ENCODE assay signal across 8 cellular contexts in the genomic region with DNA sequence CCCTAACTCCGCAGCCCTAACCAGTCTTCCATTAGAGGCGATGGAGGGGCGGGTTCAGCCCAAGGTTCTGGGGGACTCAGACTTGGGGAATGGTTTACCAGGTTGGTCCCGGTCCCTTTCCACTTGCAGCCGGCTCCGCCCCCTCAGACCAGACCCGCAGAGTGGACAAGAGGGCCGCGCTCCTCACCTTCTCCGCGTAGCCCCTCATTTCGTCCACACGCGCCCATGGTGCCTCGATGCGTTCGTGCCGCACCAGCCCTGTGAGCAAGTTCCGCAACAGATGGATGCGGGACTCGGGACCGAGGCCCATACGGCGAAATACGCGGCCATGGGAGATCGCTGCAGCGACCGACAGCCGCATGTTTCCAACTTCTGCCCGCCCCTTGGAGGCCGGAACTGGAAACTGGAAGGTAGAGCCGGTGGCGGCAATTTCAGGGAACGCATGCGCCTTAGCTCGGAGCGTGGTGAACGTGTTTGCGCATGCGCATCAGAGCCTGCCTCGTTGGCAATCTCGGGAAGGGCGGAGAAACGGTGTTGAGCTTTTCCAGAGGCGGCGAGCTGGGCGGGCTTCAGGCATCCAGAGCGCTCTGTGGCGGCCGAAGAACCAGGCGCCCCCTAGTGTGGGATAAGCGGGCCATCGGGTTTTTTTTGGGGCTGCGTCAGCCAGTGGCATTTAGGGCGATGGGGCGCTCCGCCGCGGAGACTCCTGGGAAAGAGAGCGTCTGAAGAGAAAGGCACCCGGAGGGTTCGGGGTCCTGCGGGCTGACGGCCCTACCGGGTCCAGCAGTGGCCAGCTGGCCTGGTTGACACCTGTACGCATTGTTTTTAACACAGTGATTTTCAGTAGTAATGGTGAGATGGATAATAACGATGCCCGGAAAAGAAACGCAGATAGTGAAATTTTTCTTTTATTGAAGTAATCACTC. TPM values are rescaled to one million over a fixed set of nuclear protein-coding genes. Genes with fewer than 3 reads are reported as not detected.
DNase-seq lines count a peak whose midpoint lies in the region; ATAC-seq and TF ChIP-seq lines count a peak whose summit lies in the region.

A gene (minus strand): TSS at position 405 of the 926 bp plus-strand sequence. CDS start 44 bp downstream, at position 361.

- intact Hi-C loops in left ventricle myocardium superior (cut with micrococcal nuclease) (loop anchor here (2.0 kb wide), 1 partner anchor 70 kb away; a partner anchor contains a TSS), prostate gland (cut with DNase I) (loop anchor here (5.0 kb wide), 3 partner anchors 71 to 201 kb away; a partner anchor contains a TSS)

- H3K27ac ChIP-seq in angular gyrus (ENCODE audit: low read depth, low read length) = peak within 1 kb of the TSS; percentile 86
- H3K27ac ChIP-seq in prostate gland = peak within 1 kb of the TSS; percentile 82 to 90
- H3K27ac ChIP-seq in urinary bladder (ENCODE audit: low read depth) = peak within 1 kb of the TSS; percentile 95

- peaks cover 6% of the 10 kb centered on the region for H3K4me1 ChIP-seq in prostate gland (replicated peaks)
- H3K4me1 ChIP-seq in urinary bladder (ENCODE audit: insufficient read depth) = no peaks in the 10 kb centered on the region

- TF ChIP-seq POLR2A in prostate gland (IDR thresholded peaks at IDR 0.05) = peak; percentile 79

- WGBS in prostate gland = under 1% methylated on average over 70 of the region's 70 CpGs
- WGBS in urinary bladder = under 1% methylated on average over 70 of the region's 70 CpGs

- peak; percentile 86 to 98 (median 96) for TF ChIP-seq CTCF in prostate gland (IDR thresholded peaks at IDR 0.05)

- H3K4me3 ChIP-seq in prostate gland = peak within 1 kb of the TSS; percentile 72 to 85
- peak within 1 kb of the TSS; percentile 54 for H3K4me3 ChIP-seq in urinary bladder (ENCODE audit: low read depth, low read length)

- H3K9me3 ChIP-seq in prostate gland = no peaks in the 10 kb centered on the region

- H3K27me3 ChIP-seq in prostate gland (replicated peaks; ENCODE audit: insufficient read depth) = no peaks in the 10 kb centered on the region

- DNase-seq in NCI-H187 (lab: John Stamatoyannopoulos, UW) = peak; percentile 98 to 99
- DNase-seq in T-helper 2 cell = peak; percentile 92 to 99 (median 99)
- DNase-seq in left ventricle myocardium superior = peak; percentile 99
- DNase-seq in prostate gland (ENCODE audit: low spot score) = peak; percentile 98

- peak; percentile 91 for ATAC-seq in GM18499 (IDR thresholded peaks at IDR 0.05; ENCODE audit: insufficient read depth, unreplicated experiment)
- peak; percentile 94 for ATAC-seq in HG02943 (IDR thresholded peaks at IDR 0.05; ENCODE audit: low read depth, unreplicated experiment)
- ATAC-seq in left ventricle myocardium superior = peak; percentile 97

- H3K36me3 ChIP-seq in prostate gland (no peaks in the 10 kb centered on the region), urinary bladder (ENCODE audit: insufficient read depth) (peaks cover 2% of the 10 kb centered on the region)

RNA-seq across cellular contexts. Expression of the gene that starts here (rescaled TPM):
- 49.7 TPM for total RNA-seq in left ventricle myocardium superior
- 10 to 100 TPM; 18.3 to 44.6 TPM for total RNA-seq in prostate gland
- total RNA-seq in urinary bladder = 29.9 TPM
- 34.3 TPM for polyA plus RNA-seq in urinary bladder

Comparison
In these comparisons a context has a peak if more than half of its experiments do, and no peak if none do; other contexts are left out.
1. Peak in every context shown above with its lines: DNase-seq, ATAC-seq, H3K4me3 ChIP-seq and H3K27ac ChIP-seq.